ENCODE assay signal across 1 cellular context in the genomic region with DNA sequence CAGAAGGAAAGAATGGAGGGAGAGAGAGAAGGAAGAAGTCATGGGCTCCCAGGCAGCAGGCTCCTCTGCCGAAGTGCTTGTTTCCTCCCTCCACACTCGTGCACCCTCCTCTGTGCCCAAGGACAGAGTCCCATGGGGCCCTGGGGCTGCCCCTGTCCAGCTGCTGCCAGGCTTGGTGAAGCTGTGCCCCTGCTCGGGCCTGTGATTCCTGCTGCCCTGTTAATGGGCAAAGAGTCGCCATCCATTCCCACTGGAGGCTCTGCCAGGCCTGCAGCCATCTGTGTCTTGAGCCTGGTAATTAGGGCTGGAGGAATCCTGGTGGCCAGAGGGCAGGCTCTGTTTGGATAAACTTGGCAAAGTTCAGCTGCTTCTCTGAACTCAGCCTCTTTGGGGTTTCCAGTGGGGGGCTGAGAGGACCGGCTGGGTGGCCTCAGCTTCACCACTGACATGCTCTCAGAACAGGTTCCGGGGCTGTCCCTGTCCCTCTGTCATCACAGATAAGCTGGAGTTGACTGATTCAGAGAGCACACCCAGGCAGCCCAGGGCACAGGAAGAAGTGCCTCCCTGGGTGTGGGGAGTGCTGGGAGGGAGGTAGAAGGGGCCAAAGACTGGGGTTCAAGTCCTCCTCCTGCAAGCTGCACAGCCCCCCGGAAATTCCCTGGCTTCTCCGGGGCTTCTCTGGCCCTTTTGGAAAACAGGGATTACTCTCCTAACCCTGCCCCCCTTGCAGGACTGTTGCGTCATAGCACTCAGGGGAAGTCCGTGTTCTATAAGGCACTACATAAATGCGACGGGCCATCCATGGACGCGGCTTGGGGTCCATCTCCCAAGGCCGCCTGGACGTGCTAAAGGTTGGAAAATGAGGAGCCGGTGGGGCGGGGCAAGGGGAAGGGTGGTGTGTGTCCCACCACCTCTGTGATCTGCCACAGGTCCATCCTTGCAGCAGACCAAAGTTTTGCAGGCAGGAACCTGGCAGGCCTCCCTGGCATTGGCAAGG.
TF ChIP-seq lines count a peak whose summit lies in the region.

No MANE protein-coding gene starts in this region.

TF ChIP-seq in K562, 482 proteins besides CTCF, POLR2A, EP300 and RAD21 (continued from another document):
- TF ChIP-seq E2F1 (CRISPR knock-in tag; IDR thresholded peaks at IDR 0.05) (no peak), CEBPB (tag; IDR thresholded peaks at IDR 0.05) (peak; percentile 70), ATF3 (IDR thresholded peaks at IDR 0.05) (peak; percentile 80), ATF3 (CRISPR knock-in tag; conservative IDR thresholded peaks at IDR 0.05) (no peak), ATF1 (CRISPR knock-in tag; IDR thresholded peaks at IDR 0.05) (no peak), ATF1 (tag; IDR thresholded peaks at IDR 0.05) (peak; percentile 28; the same call in 1 of the 2 replicates), PRPF4 (IDR thresholded peaks at IDR 0.05; ENCODE audit: insufficient read depth, low read depth, low read length, poor library complexity, severe bottlenecking) (no peak), ERF (CRISPR knock-in tag; IDR thresholded peaks at IDR 0.05) (no peak), NCOA2 (IDR thresholded peaks at IDR 0.05; ENCODE audit: partially characterized antibody in 2 of 2) (no peak)
- TF ChIP-seq, protein P1, sequence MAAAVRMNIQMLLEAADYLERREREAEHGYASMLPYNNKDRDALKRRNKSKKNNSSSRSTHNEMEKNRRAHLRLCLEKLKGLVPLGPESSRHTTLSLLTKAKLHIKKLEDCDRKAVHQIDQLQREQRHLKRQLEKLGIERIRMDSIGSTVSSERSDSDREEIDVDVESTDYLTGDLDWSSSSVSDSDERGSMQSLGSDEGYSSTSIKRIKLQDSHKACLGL (CRISPR knock-in tag; IDR thresholded peaks at IDR 0.05; ENCODE audit: borderline replicate concordance, poor library complexity, severe bottlenecking) = no peak
- TF ChIP-seq, protein P2, sequence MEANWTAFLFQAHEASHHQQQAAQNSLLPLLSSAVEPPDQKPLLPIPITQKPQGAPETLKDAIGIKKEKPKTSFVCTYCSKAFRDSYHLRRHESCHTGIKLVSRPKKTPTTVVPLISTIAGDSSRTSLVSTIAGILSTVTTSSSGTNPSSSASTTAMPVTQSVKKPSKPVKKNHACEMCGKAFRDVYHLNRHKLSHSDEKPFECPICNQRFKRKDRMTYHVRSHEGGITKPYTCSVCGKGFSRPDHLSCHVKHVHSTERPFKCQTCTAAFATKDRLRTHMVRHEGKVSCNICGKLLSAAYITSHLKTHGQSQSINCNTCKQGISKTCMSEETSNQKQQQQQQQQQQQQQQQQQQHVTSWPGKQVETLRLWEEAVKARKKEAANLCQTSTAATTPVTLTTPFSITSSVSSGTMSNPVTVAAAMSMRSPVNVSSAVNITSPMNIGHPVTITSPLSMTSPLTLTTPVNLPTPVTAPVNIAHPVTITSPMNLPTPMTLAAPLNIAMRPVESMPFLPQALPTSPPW (CRISPR knock-in tag; IDR thresholded peaks at IDR 0.05) = 0 out of 2 replicates have a peak, but pooled peaks have one; percentile 11
